In genomic region chr20:17965042-17965697, GRCh38 we compare ENCODE assay signal across 9 cellular contexts. TPM values are rescaled to one million over a fixed set of nuclear protein-coding genes. Genes with fewer than 3 reads are reported as not detected.
A peak's percentile ranks its signal among the peaks of the same experiment; 100 is the strongest.
DNase-seq lines count a peak whose midpoint lies in the region; ATAC-seq, FAIRE-seq and TF ChIP-seq lines count a peak whose summit lies in the region.
"Had no signal": no experiment of that assay in that cellular context is flagged by ENCODE, and none has a peak within 500 bp of the region (broad histone marks: within the 10 kb centered on the region; RNA-seq: fewer than 3 reads in every experiment).

No MANE protein-coding gene starts in this region.

- no peak; the same call in 1 of the 2 replicates for TF ChIP-seq POLR2A in GM12878 (IDR thresholded peaks at IDR 0.05; ENCODE audit: low read depth, low read length)

- in situ Hi-C loops in GM12878 (cut with MboI): no loop called here

- H3K4me1 ChIP-seq in BE2C: peaks cover 23% of the 10 kb centered on the region
- peaks cover 47% of the 10 kb centered on the region for H3K4me1 ChIP-seq in HUES64 (ENCODE audit: insufficient read depth, low read length)
- peaks cover 10% of the 10 kb centered on the region for H3K4me1 ChIP-seq in GM12878 (ENCODE audit: control insufficient read depth, insufficient read depth, low read length)
- peaks cover 48 to 61% of the 10 kb centered on the region in 2 donors for H3K4me1 ChIP-seq in mucosa of rectum (ENCODE audit: control insufficient read depth in 2 of 2, insufficient read depth in 2 of 2, low read length in 2 of 2)
- peaks cover 2 to 30% (median 21%) of the 10 kb centered on the region in 3 donors for H3K4me1 ChIP-seq in pancreas

- TF ChIP-seq EP300 in GM12878 (IDR thresholded peaks at IDR 0.05; ENCODE audit: borderline replicate concordance in 1 of 2, control insufficient read depth in 1 of 2, low read depth in 2 of 2, low read length in 2 of 2): no peak

- H3K27ac ChIP-seq in HUES64 (ENCODE audit: low read depth, low read length) (peak overlapping the region; percentile 17; the same call in 1 of the 2 replicates), GM12878 (ENCODE audit: control insufficient read depth, insufficient read depth) (peak overlapping the region; percentile 98), mucosa of rectum (ENCODE audit: low read depth in 2 of 2, low read length in 2 of 2) (peak overlapping the region; percentile 99), pancreas (peak overlapping the region in 2 of 4 donors; percentile 19 to 98)

- WGBS in HUES64: 27% methylated on average over 9 of the region's 9 CpGs
- WGBS in GM12878 (ENCODE audit: insufficient coverage, insufficient replicate concordance, low lambda C conversion rate, missing lambda C conversion rate): 3% methylated on average over 9 of the region's 9 CpGs
- 70 to 82% methylated on average over 9 of the region's 9 CpGs for WGBS in pancreas, 2 donors

- CTCF ChIA-PET in GM12878 (lab: Yijun Ruan, JAX): interaction anchor here (0.7 to 7.4 kb wide), 9 partner anchors 9 to 395 kb away, joined by 3 to 88 read pairs (median 5); partner anchors contain the start of gene DSTN

- intact Hi-C loops in GM12878 (cut with micrococcal nuclease; ENCODE audit: unreplicated experiment): no loop called here
- intact Hi-C loops in pancreas (cut with DNase I): no loop called here

- no peak overlapping the region for H2AFZ ChIP-seq in GM12878 (ENCODE audit: control insufficient read depth, low read depth, low read length)

- DNase-seq in BE2C: no peak
- no peak for DNase-seq in GM12878 (ENCODE audit: low read depth, low spot score)
- no peak for DNase-seq in NCI-H1105 (lab: John Stamatoyannopoulos, UW)
- DNase-seq in hepatic stellate cell (ENCODE audit: low spot score): no peak
- DNase-seq in pancreas: no peak

- H3K79me2 ChIP-seq in GM12878 (ENCODE audit: control insufficient read depth, insufficient read depth, low read length): peaks cover 98% of the 10 kb centered on the region

- SMC1A ChIA-PET in GM12878 (lab: Charles Lee; ENCODE audit: uncharacterized antibody, unreplicated experiment): interaction anchor here (0.7 to 3.4 kb wide), 16 partner anchors 8 to 541 kb away, joined by 3 to 15 read pairs (median 4); no protein-coding TSS in a partner anchor

- TF ChIP-seq CTCF in BE2C (IDR thresholded peaks at IDR 0.05; ENCODE audit: low read depth, low read length) (no peak), GM12878 (IDR thresholded peaks at IDR 0.05 in 2 of 3, conservative IDR thresholded peaks at IDR 0.05 in 1 of 3; ENCODE audit: control insufficient read depth in 2 of 3, extremely low read depth in 1 of 3, insufficient read depth in 1 of 3, low read depth in 3 of 3, low read length in 3 of 3) (no peak), pancreas (IDR thresholded peaks at IDR 0.05) (no peak)

- H3K27me3 ChIP-seq in BE2C: no peaks in the 10 kb centered on the region
- H3K27me3 ChIP-seq in HUES64 (ENCODE audit: insufficient read depth, low read length): no peaks in the 10 kb centered on the region
- no peaks in the 10 kb centered on the region for H3K27me3 ChIP-seq in GM12878 (replicated peaks in 1 of 2; ENCODE audit: control insufficient read depth in 2 of 2, insufficient read depth in 2 of 2, low read length in 1 of 2)
- no peaks in the 10 kb centered on the region for H3K27me3 ChIP-seq in mucosa of rectum (ENCODE audit: control insufficient read depth in 2 of 2, insufficient read depth in 2 of 2, low read length in 2 of 2)
- H3K27me3 ChIP-seq in pancreas: no peaks in the 10 kb centered on the region

- H3K4me3 ChIP-seq in BE2C (ENCODE audit: low read depth, low read length) (peak overlapping the region; percentile 84), HUES64 (ENCODE audit: low read length) (peak overlapping the region; percentile 87), GM12878 (peak overlapping the region; percentile 86), mucosa of rectum (ENCODE audit: low read length in 2 of 2) (peak overlapping the region; percentile 90 to 100), pancreas (no peak overlapping the region)

- H3K9ac ChIP-seq in HUES64 (ENCODE audit: low read depth, low read length) (peak overlapping the region; percentile 99), GM12878 (ENCODE audit: control insufficient read depth, insufficient read depth, low read length) (peak overlapping the region; percentile 99), mucosa of rectum (ENCODE audit: low read depth in 1 of 2, low read length in 2 of 2) (peak overlapping the region; percentile 47 to 95)

- POLR2A ChIA-PET in GM12878 (lab: Charles Lee): interaction anchor here (0.5 to 5.5 kb wide), 6 partner anchors 9 to 1079 kb away, joined by 3 to 74 read pairs (median 4); partner anchors contain the start of gene DSTN

- no peak for TF ChIP-seq RAD21 in GM12878 (IDR thresholded peaks at IDR 0.05; ENCODE audit: insufficient read depth, low read depth, low read length)

- no TSS peak for BruUV-seq in GM12878 (replicated peaks; lab: Mats Ljungman, UMichigan)

- ATAC-seq in GM12878 (no peak), GM18858 (IDR thresholded peaks at IDR 0.05; ENCODE audit: unreplicated experiment) (no peak), pancreas (no peak)

- H3K9me3 ChIP-seq in BE2C (no peaks in the 10 kb centered on the region), HUES64 (ENCODE audit: insufficient read depth, low read depth, low read length) (no peaks in the 10 kb centered on the region), GM12878 (replicated peaks; ENCODE audit: control insufficient read depth, insufficient read depth, low read length) (no peaks in the 10 kb centered on the region), mucosa of rectum (ENCODE audit: control insufficient read depth in 2 of 2, low read length in 2 of 2) (no peaks in the 10 kb centered on the region), pancreas (no peaks in the 10 kb centered on the region)

- 0 out of 2 replicates have a peak, but pooled peaks cover 3% of the 10 kb centered on the region for H4K20me1 ChIP-seq in GM12878 (ENCODE audit: control insufficient read depth, insufficient read depth)

- RAD21 ChIA-PET in GM12878 (lab: Charles Lee; ENCODE audit: unreplicated experiment): interaction anchor here (0.6 to 3.3 kb wide), 8 partner anchors 9 to 283 kb away, joined by 3 to 31 read pairs (median 4); partner anchors contain the start of gene RRBP1

- no peak for FAIRE-seq in GM12878 (lab: Jason Lieb, UNC)
- no peak for FAIRE-seq in pancreas (lab: Jason Lieb, UNC)
- FAIRE-seq: islet of Langerhans had no signal

- H3K4me2 ChIP-seq in GM12878 (ENCODE audit: control insufficient read depth, insufficient read depth): peak overlapping the region; percentile 81

- H3K36me3 ChIP-seq in BE2C: peaks cover 62% of the 10 kb centered on the region
- H3K36me3 ChIP-seq in HUES64 (ENCODE audit: insufficient read depth, low read length): peaks cover 53% of the 10 kb centered on the region
- H3K36me3 ChIP-seq in GM12878 (ENCODE audit: control insufficient read depth in 2 of 2, insufficient read depth in 2 of 2, low read length in 1 of 2): peaks cover 0 to 6% of the 10 kb centered on the region in 2 experiments; a peak in 1 of 4 replicates
- H3K36me3 ChIP-seq in mucosa of rectum (ENCODE audit: control insufficient read depth in 2 of 2, insufficient read depth in 2 of 2, low read length in 2 of 2): peaks cover 4 to 6% of the 10 kb centered on the region in 2 donors
- H3K36me3 ChIP-seq in pancreas: no peaks in the 10 kb centered on the region

RNA-seq across cellular contexts. Expression of gene SNX5, which starts 3.4 kb away (rescaled TPM):
- 68.1 TPM for polyA plus RNA-seq in BE2C (2012; ENCODE audit: insufficient read depth, insufficient read length, low read depth)
- 164 TPM for polyA plus RNA-seq in HUES64 (2013, experiment 1 of 2)
- 154 TPM for polyA plus RNA-seq in HUES64 (2013, experiment 2 of 2)
- total RNA-seq in GM12878 (2013; cell fraction: nucleolus; rRNA removed): 632 and 668 TPM in 2 replicates
- 254 and 275 TPM in 2 replicates for total RNA-seq in GM12878 (2014; rRNA removed)
- 303 and 316 TPM in 2 replicates for total RNA-seq in GM12878 (2014; rRNA removed; fragmentation: Illumina TruSeq; extraction: Trizol)
- total RNA-seq in GM12878 (2021): 216 and 236 TPM in 2 replicates
- polyA plus RNA-seq in GM12878 (2011; ENCODE audit: low read depth): 155 TPM
- 288 and 497 TPM in 2 replicates for polyA plus RNA-seq in GM12878 (2011; rRNA removed)
- polyA plus RNA-seq in GM12878 (2011; cell fraction: cytosol; rRNA removed): 153 and 185 TPM in 2 replicates
- polyA plus RNA-seq in GM12878 (2011; cell fraction: nucleus; rRNA removed): 284 and 322 TPM in 2 replicates
- 206 and 209 TPM in 2 replicates for polyA plus RNA-seq in GM12878 (2012)
- 301 and 362 TPM in 2 replicates for polyA plus RNA-seq in GM12878 (2014; fragmentation: Illumina TruSeq; extraction: Trizol)
- 100 to 1,000 TPM in 1 of 2 experiments, 10 to 100 TPM in 1; 92.9 to 152 TPM for polyA plus RNA-seq in GM12878 (2014; fragmentation: Nextera tagmentation; extraction: Ambion mirVana)
- polyA plus RNA-seq in GM12878 (2014; rRNA removed): 242 and 292 TPM in 2 replicates
- 100 to 1,000 TPM; 154 to 178 TPM for polyA plus RNA-seq in GM12878 (2016; fragmentation: Nextera tagmentation; extraction: Ambion mirVana)
- 166 and 193 TPM in 2 replicates for polyA minus RNA-seq in GM12878 (2011; rRNA and poly(A)+ RNA removed)
- polyA minus RNA-seq in GM12878 (2011; cell fraction: cytosol; rRNA and poly(A)+ RNA removed): 77.5 and 93.6 TPM in 2 replicates
- polyA minus RNA-seq in GM12878 (2011; cell fraction: nucleus; rRNA and poly(A)+ RNA removed): 192 and 319 TPM in 2 replicates
- total RNA-seq in pancreas: 10 to 100 TPM; 20.5 to 35.7 (median 27.2) TPM
- 10 to 100 TPM; 34.2 to 38.4 TPM for polyA plus RNA-seq in pancreas

RNA-seq across cellular contexts. Expression of gene MGME1, which starts 3.6 kb away (rescaled TPM):
- polyA plus RNA-seq in BE2C (2012; ENCODE audit: insufficient read depth, insufficient read length, low read depth): 22.4 TPM
- 37.9 TPM for polyA plus RNA-seq in HUES64 (2013, experiment 1 of 2)
- polyA plus RNA-seq in HUES64 (2013, experiment 2 of 2): 41.4 TPM
- 31.0 and 35.6 TPM in 2 replicates for total RNA-seq in GM12878 (2013; cell fraction: nucleolus; rRNA removed)
- total RNA-seq in GM12878 (2014; rRNA removed) (15.7 and 18.0 TPM in 2 replicates), GM12878 (2014; rRNA removed; fragmentation: Illumina TruSeq; extraction: Trizol) (33.6 and 33.7 TPM in 2 replicates), GM12878 (2021) (26.8 and 27.6 TPM in 2 replicates), pancreas (1 to 10 TPM; 4.0 to 7.4 (median 6.1) TPM)
- 24.8 TPM for polyA plus RNA-seq in GM12878 (2011; ENCODE audit: low read depth)
- polyA plus RNA-seq in GM12878 (2011; rRNA removed) (35.2 and 46.4 TPM in 2 replicates), GM12878 (2014; fragmentation: Illumina TruSeq; extraction: Trizol) (44.8 and 48.9 TPM in 2 replicates), GM12878 (2014; fragmentation: Nextera tagmentation; extraction: Ambion mirVana) (10 to 100 TPM; 13.4 to 14.1 TPM), GM12878 (2014; rRNA removed) (21.2 and 24.7 TPM in 2 replicates), GM12878 (2016; fragmentation: Nextera tagmentation; extraction: Ambion mirVana) (10 to 100 TPM; 37.9 to 40.8 TPM), pancreas (1 to 10 TPM; 6.1 to 7.6 TPM)
- polyA plus RNA-seq in GM12878 (2011; cell fraction: cytosol; rRNA removed): 16.6 and 18.2 TPM in 2 replicates
- 15.8 and 17.2 TPM in 2 replicates for polyA plus RNA-seq in GM12878 (2011; cell fraction: nucleus; rRNA removed)
- 23.4 and 24.9 TPM in 2 replicates for polyA plus RNA-seq in GM12878 (2012)
- polyA minus RNA-seq in GM12878 (2011; rRNA and poly(A)+ RNA removed): 23.3 and 27.0 TPM in 2 replicates
- 14.6 and 16.2 TPM in 2 replicates for polyA minus RNA-seq in GM12878 (2011; cell fraction: cytosol; rRNA and poly(A)+ RNA removed)
- 18.8 and 21.9 TPM in 2 replicates for polyA minus RNA-seq in GM12878 (2011; cell fraction: nucleus; rRNA and poly(A)+ RNA removed)

Comparison
In these comparisons a context has a peak if more than half of its experiments do, and no peak if none do; other contexts are left out.
1. H3K4me3 ChIP-seq: peak in BE2C (single experiment), HUES64 (single experiment), GM12878 (single experiment) and mucosa of rectum (2 of 2); none in pancreas (0 of 4).
2. RNA of gene SNX5, which starts 3.4 kb away (total RNA-seq): 216 to 668 TPM in GM12878; 20.5 to 35.7 TPM in pancreas; every median in the first group is over 4 times any median in the second.
3. Peak in every context shown above with its lines, with median percentiles within 50 percentile points of each other: H3K9ac ChIP-seq.